In the genomic region with DNA sequence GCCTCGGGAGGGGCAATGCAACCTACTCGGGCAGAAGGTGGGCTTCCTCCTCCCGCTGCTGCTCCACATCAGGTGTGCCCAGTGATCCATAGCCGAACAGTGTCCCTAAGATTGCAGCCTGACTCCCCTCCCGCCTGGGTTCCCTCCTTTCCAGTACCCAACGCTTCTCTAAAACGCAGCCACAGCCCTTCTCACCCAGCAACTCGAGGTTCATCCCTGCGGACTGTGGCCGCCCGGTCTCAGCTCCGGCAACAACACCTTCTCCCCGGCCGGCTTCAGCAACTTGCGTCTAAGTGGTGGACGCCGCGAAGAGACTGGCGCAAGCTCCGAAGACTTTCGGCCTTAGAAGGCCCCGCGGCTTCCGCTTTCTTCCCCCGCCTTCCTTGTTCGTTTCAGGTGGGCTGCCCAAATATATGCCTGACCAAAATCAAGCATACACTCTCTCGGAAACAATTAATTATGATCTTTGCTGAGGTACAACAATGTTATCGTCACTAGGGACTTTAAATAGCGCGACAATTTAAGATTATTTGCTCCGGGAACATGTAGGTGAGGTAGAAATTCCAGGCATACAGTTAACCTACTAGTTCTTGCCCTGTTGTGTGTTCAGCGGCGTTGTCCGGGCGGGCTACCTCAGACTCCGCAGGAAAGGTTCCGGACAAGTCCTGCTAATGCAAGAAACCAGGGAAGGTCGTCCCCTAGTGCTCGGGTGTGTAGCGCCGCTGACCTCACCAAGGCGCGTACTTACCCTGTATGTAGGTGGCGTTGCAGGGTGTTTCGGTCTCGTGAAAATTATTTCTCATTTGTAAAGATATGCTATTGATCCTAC, we compare ENCODE assay signal across 8 cellular contexts. TPM values are rescaled to one million over a fixed set of nuclear protein-coding genes. Genes with fewer than 3 reads are reported as not detected.
DNase-seq lines count a peak whose midpoint lies in the region; ATAC-seq and TF ChIP-seq lines count a peak whose summit lies in the region.

A gene with protein sequence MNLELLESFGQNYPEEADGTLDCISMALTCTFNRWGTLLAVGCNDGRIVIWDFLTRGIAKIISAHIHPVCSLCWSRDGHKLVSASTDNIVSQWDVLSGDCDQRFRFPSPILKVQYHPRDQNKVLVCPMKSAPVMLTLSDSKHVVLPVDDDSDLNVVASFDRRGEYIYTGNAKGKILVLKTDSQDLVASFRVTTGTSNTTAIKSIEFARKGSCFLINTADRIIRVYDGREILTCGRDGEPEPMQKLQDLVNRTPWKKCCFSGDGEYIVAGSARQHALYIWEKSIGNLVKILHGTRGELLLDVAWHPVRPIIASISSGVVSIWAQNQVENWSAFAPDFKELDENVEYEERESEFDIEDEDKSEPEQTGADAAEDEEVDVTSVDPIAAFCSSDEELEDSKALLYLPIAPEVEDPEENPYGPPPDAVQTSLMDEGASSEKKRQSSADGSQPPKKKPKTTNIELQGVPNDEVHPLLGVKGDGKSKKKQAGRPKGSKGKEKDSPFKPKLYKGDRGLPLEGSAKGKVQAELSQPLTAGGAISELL (minus strand): TSS at position 319 of the 829 bp plus-strand sequence. CDS start 105 bp downstream, at position 214.

- peak within 1 kb of the TSS; percentile 95 for H3K27ac ChIP-seq in fibroblast of lung (ENCODE audit: insufficient read depth, low read length)

- H3K27me3 ChIP-seq in fibroblast of lung (ENCODE audit: control insufficient read depth, insufficient read depth, low read length), result no peaks in the 10 kb centered on the region

- peak; percentile 93 for ATAC-seq in GM21825 (IDR thresholded peaks at IDR 0.05; ENCODE audit: unreplicated experiment)
- ATAC-seq in naive thymus-derived CD8-positive, alpha-beta T cell, result peak; percentile 95

- H3K4me1 ChIP-seq in fibroblast of lung (ENCODE audit: control insufficient read depth, extremely low read depth, insufficient read depth, low read length), result no peaks in the 10 kb centered on the region

- peak within 1 kb of the TSS; percentile 91 for H3K4me2 ChIP-seq in fibroblast of lung (ENCODE audit: extremely low read depth, insufficient read depth, low read length)

- no peaks in the 10 kb centered on the region for H3K27me3 Mint-ChIP-seq in naive thymus-derived CD8-positive, alpha-beta T cell

- peak; percentile 97 for DNase-seq in Daoy (ENCODE audit: low read depth)
- DNase-seq in Kasumi-1 (lab: John Stamatoyannopoulos, UW), result peak; percentile 96
- DNase-seq in RPMI7951 (ENCODE audit: low read depth), result peak; percentile 94
- DNase-seq in activated T-helper 1 cell treated with anti-CD3 and anti-CD28 coated beads, Interleukin-2, amount 50 U/mL, for 16 hours (ENCODE audit: low read depth in 1 of 2, low spot score in 1 of 2), result peak; percentile 93 to 95
- peak; percentile 98 to 99 for DNase-seq in fibroblast of lung (ENCODE audit: low read depth in 2 of 2)
- DNase-seq in naive thymus-derived CD8-positive, alpha-beta T cell, result peak; percentile 81 to 99 (median 94)
- peak; percentile 92 for DNase-seq in stimulated activated naive CD4-positive, alpha-beta T cell treated with Interleukin-2 at 50 U/mL for 16 hours (lab: John Stamatoyannopoulos, UW)

- H3K9me3 ChIP-seq in fibroblast of lung (ENCODE audit: control insufficient read depth, insufficient read depth, low read depth, low read length), result no peaks in the 10 kb centered on the region

- peak within 1 kb of the TSS; percentile 98 to 100 (median 100) for H3K27ac Mint-ChIP-seq in naive thymus-derived CD8-positive, alpha-beta T cell

- no peaks in the 10 kb centered on the region for H3K9me3 Mint-ChIP-seq in naive thymus-derived CD8-positive, alpha-beta T cell

- H3K4me3 ChIP-seq in fibroblast of lung (replicated peaks in 1 of 4; ENCODE audit: control extremely low read depth in 1 of 4, insufficient read depth in 1 of 4, low read depth in 3 of 4, low read length in 4 of 4), result peak within 1 kb of the TSS; percentile 64 to 100 (median 94)

- peaks cover 33% of the 10 kb centered on the region for H3K79me2 ChIP-seq in fibroblast of lung (ENCODE audit: control insufficient read depth, insufficient read depth, low read length)

- peaks cover 0 to 21% (median 0%) of the 10 kb centered on the region in 3 donors for H3K36me3 Mint-ChIP-seq in naive thymus-derived CD8-positive, alpha-beta T cell

- H3K9ac ChIP-seq in fibroblast of lung (ENCODE audit: insufficient read depth, low read length), result peak within 1 kb of the TSS; percentile 89

- POLR2A ChIA-PET in naive thymus-derived CD8-positive, alpha-beta T cell (lab: Charles Lee), result interaction anchor here (0.6 to 2.9 kb wide), 9 partner anchors 20 to 667 kb away, joined by 3 to 17 read pairs (median 6); a partner anchor contains a TSS

- peak within 1 kb of the TSS; percentile 88 to 100 (median 98) for H3K4me3 Mint-ChIP-seq in naive thymus-derived CD8-positive, alpha-beta T cell

- TF ChIP-seq CTCF in fibroblast of lung (conservative IDR thresholded peaks at IDR 0.05 in 1 of 2, IDR thresholded peaks at IDR 0.05 in 1 of 2; ENCODE audit: low read depth in 1 of 2, low read length in 2 of 2), result peak; percentile 66 to 87

- H4K20me1 ChIP-seq in fibroblast of lung (ENCODE audit: control insufficient read depth, extremely low read depth, insufficient read depth, low read length), result no peaks in the 10 kb centered on the region

- H3K36me3 ChIP-seq in fibroblast of lung (ENCODE audit: control insufficient read depth, insufficient read depth, low read length), result no peaks in the 10 kb centered on the region

- H3K4me1 Mint-ChIP-seq in naive thymus-derived CD8-positive, alpha-beta T cell, result peaks cover 19 to 53% (median 49%) of the 10 kb centered on the region in 4 donors

- H2AFZ ChIP-seq in fibroblast of lung (ENCODE audit: low read length), result peak within 1 kb of the TSS; percentile 90

RNA-seq across cellular contexts. Expression of the gene that starts here (rescaled TPM):
- total RNA-seq in Daoy (2014; rRNA removed; shearing (Covaris generic)), result 18.8 and 22.6 TPM in 2 replicates
- 14.1 and 15.6 TPM in 2 replicates for total RNA-seq in RPMI7951 (2014; rRNA removed; shearing (Covaris generic))
- total RNA-seq in fibroblast of lung, result 19.8 and 22.1 TPM in 2 replicates
- 16.4 and 19.9 TPM in 2 replicates for polyA plus RNA-seq in fibroblast of lung
- 8.7 and 10.3 TPM in 2 replicates for polyA plus RNA-seq in fibroblast of lung (2012)
- polyA minus RNA-seq in fibroblast of lung (ENCODE audit: low replicate concordance), result 3.0 and 4.9 TPM in 2 replicates
- 10 to 100 TPM; 28.0 to 31.5 TPM for total RNA-seq in naive thymus-derived CD8-positive, alpha-beta T cell
- polyA plus RNA-seq in naive thymus-derived CD8-positive, alpha-beta T cell, result 10 to 100 TPM; 20.4 to 23.2 (median 22.5) TPM

Comparison
In these comparisons a context has a peak if more than half of its experiments do, and no peak if none do; other contexts are left out.
1. Peak in every context shown above with its lines: DNase-seq, ATAC-seq, H3K4me3 ChIP-seq and H3K27ac ChIP-seq.